Comparison of ENCODE assay signal across 8 cellular contexts in genomic region chr17:56833023-56833811, GRCh38. TPM values are rescaled to one million over a fixed set of nuclear protein-coding genes. Genes with fewer than 3 reads are reported as not detected.
DNase-seq lines count a peak whose midpoint lies in the region; ATAC-seq, FAIRE-seq and TF ChIP-seq lines count a peak whose summit lies in the region.

No MANE protein-coding gene starts in this region.

- intact Hi-C loops in ovary (cut with DNase I): loop anchor here in 1 of 4 donors (5.0 kb wide), 1 partner anchor 79 kb away; the partner anchor contains the start of gene TRIM25
- intact Hi-C loops in thyroid gland (cut with DNase I): loop anchor here (10.0 kb wide), 1 partner anchor 282 kb away; no protein-coding TSS in a partner anchor

- no peak for TF ChIP-seq EP300 in ovary (IDR thresholded peaks at IDR 0.05)

- H3K27ac ChIP-seq in RWPE2 (ENCODE audit: poor library complexity, severe bottlenecking) (peak overlapping the region; percentile 50), ovary (peak overlapping the region; percentile 90 to 92), thyroid gland (peak overlapping the region; percentile 56 to 93 (median 80))

- H3K4me1 ChIP-seq in RWPE2 (ENCODE audit: insufficient read depth, poor library complexity, severe bottlenecking): peaks cover 21% of the 10 kb centered on the region
- peaks cover 10% of the 10 kb centered on the region for H3K4me1 ChIP-seq in ovary (ENCODE audit: insufficient read depth)
- H3K4me1 ChIP-seq in thyroid gland: peaks cover 7 to 18% of the 10 kb centered on the region in 2 donors

- WGBS in ovary, 3 donors: 0 to 1% (median 1%) methylated on average over 49 to 91 of the region's 96 CpGs
- WGBS in thyroid gland, 2 donors: 1 to 4% methylated on average over 16 to 42 of the region's 96 CpGs

- TF ChIP-seq CTCF in RWPE2 (IDR thresholded peaks at IDR 0.05; ENCODE audit: poor library complexity, severe bottlenecking): no peak
- no peak for TF ChIP-seq CTCF in glutamatergic neuron (IDR thresholded peaks at IDR 0.05; ENCODE audit: partially characterized antibody, unreplicated experiment)
- TF ChIP-seq CTCF in ovary (IDR thresholded peaks at IDR 0.05): peak in 1 of 3 donors; percentile 20
- TF ChIP-seq CTCF in thyroid gland (IDR thresholded peaks at IDR 0.05): no peak

- peak; percentile 68 for DNase-seq in DMS53 treated with DMSO at 0.1 percent for 48 hours (lab: John Stamatoyannopoulos, UW; ENCODE audit: unreplicated experiment)
- peak; percentile 47 for DNase-seq in HTR-8/SVneo (ENCODE audit: insufficient read length, low spot score)
- peak; percentile 86 for DNase-seq in RWPE2 (ENCODE audit: low spot score)
- peak; percentile 42 for DNase-seq in activated gamma-delta T cell treated with anti-CD3 and anti-CD28 coated beads, Interleukin-2, amount 50 U/mL, for 16 hours (ENCODE audit: low read depth)
- DNase-seq in glutamatergic neuron: peak; percentile 54
- DNase-seq in ovary: peak; percentile 43 to 72 (median 66)
- peak; percentile 39 to 51 for DNase-seq in thyroid gland

- H3K27me3 ChIP-seq in RWPE2 (ENCODE audit: insufficient read depth, poor library complexity, severe bottlenecking) (no peaks in the 10 kb centered on the region), ovary (no peaks in the 10 kb centered on the region), thyroid gland (no peaks in the 10 kb centered on the region)

- H3K9me3 ChIP-seq in RWPE2 (ENCODE audit: severe bottlenecking): no peaks in the 10 kb centered on the region
- H3K9me3 ChIP-seq in ovary: no peaks in the 10 kb centered on the region
- H3K9me3 ChIP-seq in thyroid gland: no peaks in the 10 kb centered on the region

- H3K4me3 ChIP-seq in RWPE2 (ENCODE audit: severe bottlenecking): peak overlapping the region; percentile 59
- peak overlapping the region; percentile 77 for H3K4me3 ChIP-seq in ovary
- H3K4me3 ChIP-seq in thyroid gland (replicated peaks in 1 of 3): peak overlapping the region; percentile 29 to 88 (median 50)

- H3K27ac Mint-ChIP-seq in glutamatergic neuron (ENCODE audit: unreplicated experiment): no peak overlapping the region

- ATAC-seq in GM21423 (IDR thresholded peaks at IDR 0.05; ENCODE audit: unreplicated experiment) (peak; percentile 44), RWPE2 (ENCODE audit: low read depth) (peak; percentile 67)

- TF ChIP-seq POLR2A in ovary (IDR thresholded peaks at IDR 0.05) (no peak), thyroid gland (IDR thresholded peaks at IDR 0.05) (no peak)

- H3K4me3 Mint-ChIP-seq in glutamatergic neuron (ENCODE audit: unreplicated experiment): peak overlapping the region; percentile 82

- no peaks in the 10 kb centered on the region for H3K36me3 Mint-ChIP-seq in glutamatergic neuron (ENCODE audit: unreplicated experiment)

- peaks cover 1% of the 10 kb centered on the region for H3K4me1 Mint-ChIP-seq in glutamatergic neuron (ENCODE audit: low read depth, unreplicated experiment)

- H3K36me3 ChIP-seq in RWPE2 (ENCODE audit: low read depth) (peaks cover 9% of the 10 kb centered on the region), ovary (no peaks in the 10 kb centered on the region), thyroid gland (no peaks in the 10 kb centered on the region)

- peaks cover 5% of the 10 kb centered on the region for H3K9me3 Mint-ChIP-seq in glutamatergic neuron (ENCODE audit: unreplicated experiment)

- FAIRE-seq in HTR-8/SVneo (lab: Jason Lieb, UNC): no peak

- H3K27me3 Mint-ChIP-seq in glutamatergic neuron (ENCODE audit: unreplicated experiment): peaks cover 8% of the 10 kb centered on the region

RNA-seq across cellular contexts. Expression of gene C17orf67, which starts 0.5 kb away (rescaled TPM):
- total RNA-seq in glutamatergic neuron (ENCODE audit: unreplicated experiment) (not detected), ovary (1 to 10 TPM; 2.4 to 6.0 (median 3.3) TPM), thyroid gland (1 to 10 TPM in 3 of 4 donors, under 1 TPM in 1; 0.24 to 1.2 (median 1.2) TPM)
- 1 to 10 TPM; 1.5 to 2.6 TPM for polyA plus RNA-seq in ovary

RNA-seq across cellular contexts. Expression of gene DGKE, which starts 0.7 kb away (rescaled TPM):
- total RNA-seq in glutamatergic neuron (ENCODE audit: unreplicated experiment) (2.8 TPM), ovary (10 to 100 TPM in 6 of 7 donors, 1 to 10 TPM in 1; 8.5 to 16.4 (median 11.8) TPM), thyroid gland (10 to 100 TPM in 3 of 4 donors, 1 to 10 TPM in 1; 7.2 to 21.7 (median 14.7) TPM)
- polyA plus RNA-seq in ovary: 1 to 10 TPM; 3.0 to 5.0 TPM

Comparison
In these comparisons a context has a peak if more than half of its experiments do, and no peak if none do; other contexts are left out.
1. Peak in every context shown above with its lines: DNase-seq, ATAC-seq, H3K4me3 ChIP-seq and H3K27ac ChIP-seq.